In the genomic region with DNA sequence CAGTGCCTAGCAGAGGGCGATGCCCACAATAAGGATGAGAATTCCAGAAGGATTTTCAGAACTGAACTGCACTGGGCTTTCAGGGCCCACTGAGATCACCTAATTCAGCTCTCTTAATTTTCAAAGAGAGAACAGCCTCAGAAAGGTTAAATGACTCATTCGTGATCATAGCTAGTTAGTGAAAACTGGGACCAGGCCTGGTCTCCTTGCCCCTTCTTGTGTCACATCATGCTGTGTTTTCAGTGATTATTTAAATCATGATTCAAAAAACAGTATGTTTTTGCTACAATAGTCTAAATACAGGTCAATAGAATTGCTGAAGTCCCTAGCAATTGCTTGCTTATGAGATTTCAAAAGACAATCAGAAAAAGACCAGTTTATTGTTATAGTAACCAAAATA, we compare ENCODE assay signal across 1 cellular context.
TF ChIP-seq lines count a peak whose summit lies in the region.

No MANE protein-coding gene starts in this region.

TF ChIP-seq in IMR-90, 13 proteins besides CTCF, POLR2A, EP300 and RAD21:
- TF ChIP-seq NFE2L2 (IDR thresholded peaks at IDR 0.05; ENCODE audit: low read depth, low read length) (no peak), MAFK (IDR thresholded peaks at IDR 0.05; ENCODE audit: low read depth, low read length) (no peak), RFX5 (IDR thresholded peaks at IDR 0.05; ENCODE audit: low read depth, low read length) (no peak), CHD1 (IDR thresholded peaks at IDR 0.05; ENCODE audit: low read depth, low read length) (no peak), MXI1 (IDR thresholded peaks at IDR 0.05; ENCODE audit: borderline replicate concordance, low read depth, low read length) (no peak), FOS (IDR thresholded peaks at IDR 0.05; ENCODE audit: low read depth, low read length) (no peak), MAZ (IDR thresholded peaks at IDR 0.05; ENCODE audit: borderline replicate concordance, low read depth, low read length) (no peak), SMC3 (IDR thresholded peaks at IDR 0.05; ENCODE audit: low read depth, low read length) (no peak), RCOR1 (IDR thresholded peaks at IDR 0.05; ENCODE audit: insufficient replicate concordance, low read length) (no peak)
- TF ChIP-seq, protein P1, sequence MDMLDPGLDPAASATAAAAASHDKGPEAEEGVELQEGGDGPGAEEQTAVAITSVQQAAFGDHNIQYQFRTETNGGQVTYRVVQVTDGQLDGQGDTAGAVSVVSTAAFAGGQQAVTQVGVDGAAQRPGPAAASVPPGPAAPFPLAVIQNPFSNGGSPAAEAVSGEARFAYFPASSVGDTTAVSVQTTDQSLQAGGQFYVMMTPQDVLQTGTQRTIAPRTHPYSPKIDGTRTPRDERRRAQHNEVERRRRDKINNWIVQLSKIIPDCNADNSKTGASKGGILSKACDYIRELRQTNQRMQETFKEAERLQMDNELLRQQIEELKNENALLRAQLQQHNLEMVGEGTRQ (IDR thresholded peaks at IDR 0.05; ENCODE audit: low read depth, low read length), result no peak
